In the genomic region with DNA sequence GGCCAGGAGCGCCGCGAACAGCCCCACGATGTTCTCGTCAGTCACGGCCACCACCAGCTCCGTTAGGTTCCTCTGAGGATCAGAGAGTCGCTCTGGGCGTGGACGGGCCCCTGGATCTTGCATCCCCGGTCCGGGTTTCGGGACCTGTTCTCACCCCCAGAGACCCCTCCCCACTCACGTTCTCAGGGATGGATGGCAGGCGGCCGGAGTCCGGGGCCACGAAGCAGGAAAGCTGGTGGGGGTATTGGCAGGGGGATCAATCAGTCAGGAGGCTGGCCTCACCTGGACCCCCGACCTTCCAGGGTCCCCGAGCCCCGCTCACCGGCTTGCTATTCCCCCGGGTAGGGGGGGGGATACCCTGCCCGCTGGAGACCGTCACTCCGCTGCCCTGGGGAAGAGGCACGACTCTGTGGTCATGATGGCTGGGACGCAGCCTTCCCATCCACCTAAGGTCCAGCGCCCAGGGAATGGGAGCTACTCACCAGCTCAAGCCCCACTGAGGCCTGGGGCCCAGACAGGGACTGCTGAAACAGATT, we compare ENCODE assay signal across 1 cellular context.
TF ChIP-seq lines count a peak whose summit lies in the region.

No MANE protein-coding gene starts in this region.

TF ChIP-seq in IMR-90, 13 proteins besides CTCF, POLR2A, EP300 and RAD21:
- TF ChIP-seq, protein P1, sequence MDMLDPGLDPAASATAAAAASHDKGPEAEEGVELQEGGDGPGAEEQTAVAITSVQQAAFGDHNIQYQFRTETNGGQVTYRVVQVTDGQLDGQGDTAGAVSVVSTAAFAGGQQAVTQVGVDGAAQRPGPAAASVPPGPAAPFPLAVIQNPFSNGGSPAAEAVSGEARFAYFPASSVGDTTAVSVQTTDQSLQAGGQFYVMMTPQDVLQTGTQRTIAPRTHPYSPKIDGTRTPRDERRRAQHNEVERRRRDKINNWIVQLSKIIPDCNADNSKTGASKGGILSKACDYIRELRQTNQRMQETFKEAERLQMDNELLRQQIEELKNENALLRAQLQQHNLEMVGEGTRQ (IDR thresholded peaks at IDR 0.05; ENCODE audit: low read depth, low read length), result no peak
- TF ChIP-seq NFE2L2 (IDR thresholded peaks at IDR 0.05; ENCODE audit: low read depth, low read length), result no peak
- TF ChIP-seq, protein P2, sequence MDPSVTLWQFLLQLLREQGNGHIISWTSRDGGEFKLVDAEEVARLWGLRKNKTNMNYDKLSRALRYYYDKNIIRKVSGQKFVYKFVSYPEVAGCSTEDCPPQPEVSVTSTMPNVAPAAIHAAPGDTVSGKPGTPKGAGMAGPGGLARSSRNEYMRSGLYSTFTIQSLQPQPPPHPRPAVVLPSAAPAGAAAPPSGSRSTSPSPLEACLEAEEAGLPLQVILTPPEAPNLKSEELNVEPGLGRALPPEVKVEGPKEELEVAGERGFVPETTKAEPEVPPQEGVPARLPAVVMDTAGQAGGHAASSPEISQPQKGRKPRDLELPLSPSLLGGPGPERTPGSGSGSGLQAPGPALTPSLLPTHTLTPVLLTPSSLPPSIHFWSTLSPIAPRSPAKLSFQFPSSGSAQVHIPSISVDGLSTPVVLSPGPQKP (IDR thresholded peaks at IDR 0.05; ENCODE audit: borderline replicate concordance, low read depth, low read length), result no peak
- no peak for TF ChIP-seq CHD1 (IDR thresholded peaks at IDR 0.05; ENCODE audit: low read depth, low read length)
- TF ChIP-seq RFX5 (IDR thresholded peaks at IDR 0.05; ENCODE audit: low read depth, low read length), result no peak
- no peak for TF ChIP-seq MAZ (IDR thresholded peaks at IDR 0.05; ENCODE audit: borderline replicate concordance, low read depth, low read length)
- no peak for TF ChIP-seq BHLHE40 (IDR thresholded peaks at IDR 0.05; ENCODE audit: low read depth, low read length)
- no peak for TF ChIP-seq CEBPB (IDR thresholded peaks at IDR 0.05; ENCODE audit: low read depth, low read length)
- TF ChIP-seq MAFK (IDR thresholded peaks at IDR 0.05; ENCODE audit: low read depth, low read length), result no peak
- TF ChIP-seq FOS (IDR thresholded peaks at IDR 0.05; ENCODE audit: low read depth, low read length), result no peak
- TF ChIP-seq SMC3 (IDR thresholded peaks at IDR 0.05; ENCODE audit: low read depth, low read length), result no peak
- TF ChIP-seq RCOR1 (IDR thresholded peaks at IDR 0.05; ENCODE audit: insufficient replicate concordance, low read length), result no peak
- no peak for TF ChIP-seq MXI1 (IDR thresholded peaks at IDR 0.05; ENCODE audit: borderline replicate concordance, low read depth, low read length)
